1 cellular context compared by ENCODE assay signal in genomic region chr7:90242369-90243168, GRCh38.
TF ChIP-seq lines count a peak whose summit lies in the region.

No MANE protein-coding gene starts in this region.

TF ChIP-seq in HEK293, 187 proteins besides CTCF, POLR2A, EP300 and RAD21 (continued from another document):
- no peak for TF ChIP-seq ZNF335 (tag by site-specific recombination; conservative IDR thresholded peaks at IDR 0.05)
- no peak for TF ChIP-seq ZFP41 (tag by site-specific recombination; IDR thresholded peaks at IDR 0.05; ENCODE audit: borderline replicate concordance)
- TF ChIP-seq REPIN1 (tag by site-specific recombination; IDR thresholded peaks at IDR 0.05; ENCODE audit: low read depth) = no peak
- peak; percentile 50 for TF ChIP-seq FEZF1 (tag by site-specific recombination; IDR thresholded peaks at IDR 0.05)
- 0 out of 2 replicates have a peak, but pooled peaks have one; percentile 9 for TF ChIP-seq ZBTB44 (tag by site-specific recombination; IDR thresholded peaks at IDR 0.05)
- no peak for TF ChIP-seq ZNF394 (tag by site-specific recombination; IDR thresholded peaks at IDR 0.05; ENCODE audit: borderline replicate concordance)
- peak; percentile 68 for TF ChIP-seq ZNF549 (tag by site-specific recombination; IDR thresholded peaks at IDR 0.05)
TF ChIP-seq in HEK293: peak in this region for 3.
